ENCODE assay signal across 1 cellular context in the genomic region with DNA sequence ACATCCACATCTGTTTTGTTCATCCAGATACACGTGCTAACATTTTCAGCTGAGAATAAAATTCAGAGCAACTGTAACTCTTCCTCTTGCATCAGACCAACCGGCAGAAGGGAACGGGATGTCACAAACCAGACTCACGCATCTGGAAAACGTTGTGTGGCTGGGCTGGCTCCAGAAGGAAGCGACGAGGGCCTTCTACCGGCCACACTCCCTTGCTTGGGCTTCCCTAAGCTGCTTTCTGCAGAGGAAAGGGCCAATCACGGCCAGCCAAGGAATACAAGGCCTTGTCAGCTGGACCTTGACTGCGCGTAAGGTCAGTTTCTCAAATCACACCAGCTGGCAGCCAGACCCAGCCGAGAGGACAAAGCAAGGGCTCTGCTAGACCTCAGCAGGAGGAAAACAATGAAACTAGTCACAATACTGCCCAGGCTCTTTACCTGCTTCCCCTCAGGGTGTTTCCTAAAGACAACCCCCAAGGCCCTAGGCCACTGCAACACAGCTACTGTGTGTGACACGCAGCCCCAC.
TF ChIP-seq lines count a peak whose summit lies in the region.

No MANE protein-coding gene starts in this region.

TF ChIP-seq in IMR-90, 13 proteins besides CTCF, POLR2A, EP300 and RAD21 (continued from another document):
- TF ChIP-seq, protein P1, sequence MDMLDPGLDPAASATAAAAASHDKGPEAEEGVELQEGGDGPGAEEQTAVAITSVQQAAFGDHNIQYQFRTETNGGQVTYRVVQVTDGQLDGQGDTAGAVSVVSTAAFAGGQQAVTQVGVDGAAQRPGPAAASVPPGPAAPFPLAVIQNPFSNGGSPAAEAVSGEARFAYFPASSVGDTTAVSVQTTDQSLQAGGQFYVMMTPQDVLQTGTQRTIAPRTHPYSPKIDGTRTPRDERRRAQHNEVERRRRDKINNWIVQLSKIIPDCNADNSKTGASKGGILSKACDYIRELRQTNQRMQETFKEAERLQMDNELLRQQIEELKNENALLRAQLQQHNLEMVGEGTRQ (IDR thresholded peaks at IDR 0.05; ENCODE audit: low read depth, low read length), result no peak
- TF ChIP-seq MAFK (IDR thresholded peaks at IDR 0.05; ENCODE audit: low read depth, low read length) (no peak), MAZ (IDR thresholded peaks at IDR 0.05; ENCODE audit: borderline replicate concordance, low read depth, low read length) (no peak), RCOR1 (IDR thresholded peaks at IDR 0.05; ENCODE audit: insufficient replicate concordance, low read length) (no peak), MXI1 (IDR thresholded peaks at IDR 0.05; ENCODE audit: borderline replicate concordance, low read depth, low read length) (no peak)
